22 cellular contexts compared by ENCODE assay signal in the genomic region with DNA sequence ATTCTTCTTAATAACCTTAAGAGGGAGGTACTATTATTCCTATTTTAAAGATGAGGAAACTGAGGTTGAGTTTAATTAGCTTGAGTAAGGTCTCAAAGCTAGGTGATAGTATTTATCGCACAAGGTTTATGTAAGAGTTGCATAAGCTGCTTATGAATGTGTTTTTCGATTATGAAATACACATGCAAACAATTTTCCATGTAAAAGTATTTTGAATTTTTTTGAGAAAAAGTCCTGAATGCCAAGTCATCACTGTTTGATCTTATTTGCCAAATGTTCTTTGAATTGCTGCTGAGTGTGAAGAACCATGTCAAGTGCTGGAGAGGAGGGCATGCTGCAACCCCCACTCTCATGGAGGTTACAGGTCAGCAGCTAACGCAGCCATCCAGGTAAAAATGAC.
"Had no signal": no experiment of that assay in that cellular context is flagged by ENCODE, and none has a peak within 500 bp of the region (broad histone marks: within the 10 kb centered on the region; RNA-seq: fewer than 3 reads in every experiment).

No MANE protein-coding gene starts in this region.

- H3K4me1 ChIP-seq: breast epithelium, lower lobe of right lung had no signal

- H3K27me3 ChIP-seq: breast epithelium, tibial nerve had no signal

- H3K9me3 ChIP-seq: breast epithelium, lower lobe of right lung, tibial nerve had no signal

- H3K4me3 ChIP-seq: breast epithelium, lower lobe of right lung, tibial nerve had no signal

- H3K27ac ChIP-seq: breast epithelium, epithelial cell of prostate, lower lobe of right lung had no signal

- ATAC-seq: activated T-cell treated with anti-CD3 and anti-CD28 coated beads, Interleukin-2, amount 50 U/mL, for 4 hours; activated T-helper 17 cell treated with anti-CD3 and anti-CD28 coated beads, Interleukin-2, amount 50 U/mL, for 72 hours; left colon; lower lobe of right lung; sciatic nerve had no signal

- H3K9me3 Mint-ChIP-seq: activated T-cell treated with anti-CD3 and anti-CD28 coated beads, Interleukin-2, amount 50 U/mL, for 4 hours; activated T-helper 17 cell treated with anti-CD3 and anti-CD28 coated beads, Interleukin-2, amount 50 U/mL, for 72 hours had no signal

- H3K27ac Mint-ChIP-seq: activated CD4-positive, alpha-beta memory T cell treated with anti-CD3 and anti-CD28 coated beads, Interleukin-2, amount 10 ng/mL, durations not matched to agents 7 days and 5 days; activated CD4-positive, alpha-beta T cell treated with anti-CD3 and anti-CD28 coated beads, Interleukin-2, amount 10 ng/mL, durations not matched to agents 7 days and 5 days; activated T-helper 17 cell treated with anti-CD3 and anti-CD28 coated beads, Interleukin-2, amount 50 U/mL, for 72 hours; natural killer cell treated with Interleukin-12 subunit alpha and Interleukin-12 subunit beta and Interleukin-15 and Interleukin-18, amount 100 ng/mL, for 72 hours had no signal

- H3K4me3 Mint-ChIP-seq: activated CD4-positive, alpha-beta memory T cell treated with anti-CD3 and anti-CD28 coated beads, Interleukin-2, amount 10 ng/mL, durations not matched to agents 7 days and 5 days; activated CD4-positive, alpha-beta T cell treated with anti-CD3 and anti-CD28 coated beads, Interleukin-2, amount 10 ng/mL, durations not matched to agents 7 days and 5 days; activated T-cell treated with anti-CD3 and anti-CD28 coated beads, Interleukin-2, amount 50 U/mL, for 4 hours; activated T-helper 17 cell treated with anti-CD3 and anti-CD28 coated beads, Interleukin-2, amount 50 U/mL, for 72 hours; natural killer cell treated with Interleukin-12 subunit alpha and Interleukin-12 subunit beta and Interleukin-15 and Interleukin-18, amount 100 ng/mL, for 72 hours had no signal

- H3K36me3 ChIP-seq: breast epithelium, lower lobe of right lung, tibial nerve had no signal

- H3K4me1 Mint-ChIP-seq: activated CD4-positive, alpha-beta memory T cell treated with anti-CD3 and anti-CD28 coated beads, Interleukin-2, amount 10 ng/mL, durations not matched to agents 7 days and 5 days; activated CD4-positive, alpha-beta T cell treated with anti-CD3 and anti-CD28 coated beads, Interleukin-2, amount 10 ng/mL, durations not matched to agents 7 days and 5 days; activated T-helper 17 cell treated with anti-CD3 and anti-CD28 coated beads, Interleukin-2, amount 50 U/mL, for 72 hours had no signal

- DNase-seq: activated CD4-positive, alpha-beta memory T cell treated with anti-CD3 and anti-CD28 coated beads, Interleukin-2, amount 10 ng/mL, durations not matched to agents 7 days and 5 days; activated CD4-positive, alpha-beta T cell treated with anti-CD3 and anti-CD28 coated beads, Interleukin-2, amount 10 ng/mL, durations not matched to agents 7 days and 5 days; activated CD4-positive, CD25-positive, alpha-beta regulatory T cell treated with anti-CD3 and anti-CD28 coated beads, Interleukin-2, amount 50 U/mL, for 72 hours; activated gamma-delta T cell treated with Interleukin-2 at 50 U/mL for 16 hours; activated naive CD4-positive, alpha-beta T cell treated with anti-CD3 and anti-CD28 coated beads, Interleukin-2, amount 50 U/mL, for 16 hours; activated T-cell treated with anti-CD3 and anti-CD28 coated beads, Interleukin-2, amount 50 U/mL, for 4 hours; effector CD8-positive, alpha-beta T cell; hippocampal formation; kidney; left colon; lower lobe of right lung; mesenchymal stem cell; small intestine; stimulated activated CD4-positive, alpha-beta T cell treated with anti-CD3 and anti-CD28 coated beads, Interleukin-1b, Interleukin-23, amount 100 ng/mL, for 48 hours; stimulated activated naive CD4-positive, alpha-beta T cell; T-helper 2 cell had no signal
